Comparison of ENCODE assay signal across 1 cellular context in the genomic region with DNA sequence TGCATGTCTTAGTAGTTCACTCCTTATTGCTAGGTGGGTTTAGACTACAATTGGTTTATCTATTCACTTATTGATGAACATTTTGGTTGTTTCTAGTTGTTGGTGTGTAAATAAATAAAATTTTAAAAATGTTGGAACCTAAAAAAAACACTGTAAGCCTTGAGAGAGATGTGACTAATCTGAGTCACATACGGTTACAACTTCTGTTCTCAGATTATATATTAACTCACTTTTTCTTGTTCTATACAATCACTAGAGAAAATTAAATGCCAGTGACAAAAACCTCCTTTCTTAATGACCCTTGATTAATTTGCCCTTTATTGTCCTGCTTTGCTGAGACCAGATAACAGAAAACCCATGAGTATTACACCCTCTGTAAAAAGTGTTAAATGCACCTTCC.
TF ChIP-seq lines count a peak whose summit lies in the region.

No MANE protein-coding gene starts in this region.

TF ChIP-seq in A549, 52 proteins besides CTCF, POLR2A, EP300 and RAD21 (continued from another document):
- TF ChIP-seq, protein P1, sequence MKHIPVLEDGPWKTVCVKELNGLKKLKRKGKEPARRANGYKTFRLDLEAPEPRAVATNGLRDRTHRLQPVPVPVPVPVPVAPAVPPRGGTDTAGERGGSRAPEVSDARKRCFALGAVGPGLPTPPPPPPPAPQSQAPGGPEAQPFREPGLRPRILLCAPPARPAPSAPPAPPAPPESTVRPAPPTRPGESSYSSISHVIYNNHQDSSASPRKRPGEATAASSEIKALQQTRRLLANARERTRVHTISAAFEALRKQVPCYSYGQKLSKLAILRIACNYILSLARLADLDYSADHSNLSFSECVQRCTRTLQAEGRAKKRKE (CRISPR knock-in tag; IDR thresholded peaks at IDR 0.05; ENCODE audit: low read depth): no peak
- TF ChIP-seq RNF2 (IDR thresholded peaks at IDR 0.05; ENCODE audit: borderline replicate concordance, low read depth) (no peak), SMC3 (IDR thresholded peaks at IDR 0.05) (no peak), EHF (CRISPR knock-in tag; IDR thresholded peaks at IDR 0.05) (no peak), ZC3H11A (IDR thresholded peaks at IDR 0.05) (no peak), RFX5 (IDR thresholded peaks at IDR 0.05) (no peak), CBX2 (IDR thresholded peaks at IDR 0.05; ENCODE audit: borderline replicate concordance, low read depth) (no peak), HDAC2 (IDR thresholded peaks at IDR 0.05) (no peak)
- TF ChIP-seq, protein P2, sequence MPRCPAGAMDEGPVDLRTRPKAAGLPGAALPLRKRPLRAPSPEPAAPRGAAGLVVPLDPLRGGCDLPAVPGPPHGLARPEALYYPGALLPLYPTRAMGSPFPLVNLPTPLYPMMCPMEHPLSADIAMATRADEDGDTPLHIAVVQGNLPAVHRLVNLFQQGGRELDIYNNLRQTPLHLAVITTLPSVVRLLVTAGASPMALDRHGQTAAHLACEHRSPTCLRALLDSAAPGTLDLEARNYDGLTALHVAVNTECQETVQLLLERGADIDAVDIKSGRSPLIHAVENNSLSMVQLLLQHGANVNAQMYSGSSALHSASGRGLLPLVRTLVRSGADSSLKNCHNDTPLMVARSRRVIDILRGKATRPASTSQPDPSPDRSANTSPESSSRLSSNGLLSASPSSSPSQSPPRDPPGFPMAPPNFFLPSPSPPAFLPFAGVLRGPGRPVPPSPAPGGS (IDR thresholded peaks at IDR 0.05): no peak
- TF ChIP-seq, protein P3, sequence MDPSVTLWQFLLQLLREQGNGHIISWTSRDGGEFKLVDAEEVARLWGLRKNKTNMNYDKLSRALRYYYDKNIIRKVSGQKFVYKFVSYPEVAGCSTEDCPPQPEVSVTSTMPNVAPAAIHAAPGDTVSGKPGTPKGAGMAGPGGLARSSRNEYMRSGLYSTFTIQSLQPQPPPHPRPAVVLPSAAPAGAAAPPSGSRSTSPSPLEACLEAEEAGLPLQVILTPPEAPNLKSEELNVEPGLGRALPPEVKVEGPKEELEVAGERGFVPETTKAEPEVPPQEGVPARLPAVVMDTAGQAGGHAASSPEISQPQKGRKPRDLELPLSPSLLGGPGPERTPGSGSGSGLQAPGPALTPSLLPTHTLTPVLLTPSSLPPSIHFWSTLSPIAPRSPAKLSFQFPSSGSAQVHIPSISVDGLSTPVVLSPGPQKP (IDR thresholded peaks at IDR 0.05; ENCODE audit: low read depth, low read length): no peak
TF ChIP-seq in A549: peak in this region for 0.
